In the genomic region with DNA sequence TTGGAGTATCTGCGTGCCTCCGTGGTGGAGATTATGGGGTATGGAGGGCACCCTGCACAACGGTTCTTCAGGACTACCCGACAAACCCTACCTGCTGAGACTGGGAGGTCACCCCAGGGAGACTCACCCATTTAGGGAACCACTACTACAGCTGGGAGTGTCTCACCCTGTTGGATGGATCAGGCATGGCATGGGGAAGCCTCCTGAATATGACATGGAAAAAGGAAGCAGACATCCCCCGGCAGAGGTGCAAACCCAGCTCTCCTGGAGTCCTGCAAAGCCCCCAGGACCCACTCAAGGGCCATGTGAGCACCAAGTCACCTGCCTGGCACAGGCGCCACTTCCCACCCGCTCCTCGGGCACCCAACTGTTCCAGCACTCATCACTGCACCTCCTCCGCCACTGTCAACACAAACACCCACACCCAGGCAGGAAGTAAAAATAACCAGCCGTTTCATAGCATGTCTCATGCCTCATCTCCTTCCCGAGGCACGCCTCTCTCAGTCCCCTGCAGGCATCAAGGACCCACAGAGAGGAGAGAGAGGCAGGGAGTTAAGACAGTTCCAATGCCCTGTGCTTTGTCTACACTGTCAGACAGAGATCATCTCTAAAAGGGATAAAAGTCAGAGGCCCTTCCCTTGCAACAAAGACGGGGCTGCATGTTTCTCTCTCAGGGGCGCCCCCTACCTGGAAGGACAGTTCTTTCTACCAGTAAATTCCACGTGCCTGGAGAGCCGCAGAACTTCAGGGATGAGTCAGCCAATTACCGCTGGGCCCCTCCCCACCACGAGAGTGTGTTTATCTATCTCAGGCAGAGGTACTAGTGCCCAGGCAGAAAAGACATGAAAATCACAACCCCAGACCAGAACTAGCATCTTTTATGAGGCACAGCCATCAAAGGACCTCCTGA, we compare ENCODE assay signal across 9 cellular contexts.
DNase-seq lines count a peak whose midpoint lies in the region; ATAC-seq and TF ChIP-seq lines count a peak whose summit lies in the region.
"Had no signal": no experiment of that assay in that cellular context is flagged by ENCODE, and none has a peak within 500 bp of the region (broad histone marks: within the 10 kb centered on the region; RNA-seq: fewer than 3 reads in every experiment).

No MANE protein-coding gene starts in this region.

- no peaks in the 10 kb centered on the region for H3K36me3 ChIP-seq in adrenal gland (replicated peaks in 1 of 2)
- H3K36me3 ChIP-seq: upper lobe of left lung had no signal

- intact Hi-C loops in adrenal gland (cut with DNase I): no loop called here

- TF ChIP-seq CTCF in GM13977 (IDR thresholded peaks at IDR 0.05; ENCODE audit: extremely low read depth, insufficient read depth, missing control alignments) (peak; percentile 17), fibroblast of pulmonary artery (IDR thresholded peaks at IDR 0.05; ENCODE audit: low read length, missing control alignments) (peak; percentile 7), adrenal gland (IDR thresholded peaks at IDR 0.05) (no peak)

- in situ Hi-C loops in GM13977 (cut with MboI; ENCODE audit: low pct_unique_long_range_greater_than_20kb, low sequenced_read_pairs, unreplicated experiment): no loop called here

- no peak for TF ChIP-seq POLR2A in adrenal gland (IDR thresholded peaks at IDR 0.05)

- WGBS in adrenal gland, 4 donors: 62 to 73% (median 67%) methylated on average over 14 to 18 of the region's 18 CpGs

- no peaks in the 10 kb centered on the region for H3K27me3 ChIP-seq in adrenal gland
- H3K27me3 ChIP-seq: upper lobe of left lung had no signal

- peak; percentile 45 for ATAC-seq in HG02763 (IDR thresholded peaks at IDR 0.05; ENCODE audit: unreplicated experiment)

- H3K4me3 ChIP-seq in fibroblast of pulmonary artery (replicated peaks; ENCODE audit: low read depth, low read length): no peak overlapping the region
- H3K4me3 ChIP-seq in adrenal gland: no peak overlapping the region
- H3K4me3 ChIP-seq: upper lobe of left lung had no signal

- no peaks in the 10 kb centered on the region for H3K4me1 ChIP-seq in adrenal gland (replicated peaks in 1 of 2)

- H3K27ac ChIP-seq in adrenal gland: no peak overlapping the region
- H3K27ac ChIP-seq: upper lobe of left lung had no signal

- no peak for DNase-seq in GM13977 (ENCODE audit: low spot score)
- DNase-seq in NOMO-1 (lab: John Stamatoyannopoulos, UW; ENCODE audit: unreplicated experiment in 2 of 2): peak; percentile 41 to 43
- DNase-seq in activated CD8-positive, alpha-beta memory T cell treated with anti-CD3 and anti-CD28 coated beads, Interleukin-2, amount 50 U/mL, for 24 hours (ENCODE audit: extremely low read depth): peak; percentile 57
- peak; percentile 14 for DNase-seq in fibroblast of pulmonary artery (ENCODE audit: low read depth)
- DNase-seq in stimulated activated CD8-positive, alpha-beta memory T cell treated with anti-CD3 and anti-CD28 coated beads, Interleukin-12 subunit alpha, Interleukin-12 subunit beta, amount 100 ng/mL, for 24 hours (ENCODE audit: extremely low read depth): peak; percentile 59
- no peak for DNase-seq in hepatic stellate cell (ENCODE audit: low spot score)
- no peak for DNase-seq in adrenal gland
- DNase-seq: upper lobe of left lung had no signal

- H3K9me3 ChIP-seq in adrenal gland (replicated peaks in 1 of 3): no peaks in the 10 kb centered on the region
- H3K9me3 ChIP-seq: upper lobe of left lung had no signal

Comparison
In these comparisons a context has a peak if more than half of its experiments do, and no peak if none do; other contexts are left out.
1. DNase-seq: peak in NOMO-1 (2 of 2), activated CD8-positive, alpha-beta memory T cell treated with anti-CD3 and anti-CD28 coated beads, Interleukin-2, amount 50 U/mL, for 24 hours (single experiment), fibroblast of pulmonary artery (single experiment) and stimulated activated CD8-positive, alpha-beta memory T cell treated with anti-CD3 and anti-CD28 coated beads, Interleukin-12 subunit alpha, Interleukin-12 subunit beta, amount 100 ng/mL, for 24 hours (single experiment); none in GM13977 (single experiment), hepatic stellate cell (single experiment) and adrenal gland (0 of 7).
2. CTCF ChIP-seq: peak in GM13977 (single experiment) and fibroblast of pulmonary artery (single experiment); none in adrenal gland (0 of 6).